In the genomic region with DNA sequence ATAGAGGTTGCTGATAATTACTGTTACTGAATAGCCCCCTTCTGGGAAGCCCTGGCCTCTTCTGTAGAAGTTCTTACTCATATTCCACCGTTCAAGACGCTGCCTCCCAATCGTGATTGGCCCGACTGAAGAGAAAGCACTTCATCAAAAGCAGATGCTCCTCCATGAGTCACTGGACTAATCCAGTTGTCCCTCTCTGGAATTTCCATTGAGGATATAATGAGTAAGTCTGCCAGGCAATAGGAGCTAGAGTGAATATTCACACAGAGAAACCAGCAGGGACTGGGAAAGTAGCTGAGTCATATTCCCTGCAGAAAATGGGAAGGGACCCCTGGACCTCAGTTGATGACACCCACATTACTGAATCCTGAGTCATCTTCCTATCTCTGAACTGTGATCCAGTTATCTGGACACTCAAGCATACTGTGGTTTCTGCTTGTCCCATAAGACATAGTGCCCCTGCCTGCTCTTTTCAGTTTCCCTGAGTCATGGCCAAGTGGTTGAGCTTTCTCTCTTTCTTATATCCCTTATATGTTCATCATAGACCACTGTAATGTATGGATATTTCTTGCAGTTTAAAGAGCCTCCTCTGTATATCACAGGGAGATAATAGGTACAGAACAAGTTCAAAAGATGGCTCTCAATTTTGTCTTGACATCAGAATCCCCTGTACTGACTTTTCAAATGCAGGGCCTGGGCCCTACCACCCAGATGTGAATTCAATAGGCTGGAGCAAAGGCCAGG, we compare ENCODE assay signal across 9 cellular contexts.
A peak's percentile ranks its signal among the peaks of the same experiment; 100 is the strongest.
DNase-seq lines count a peak whose midpoint lies in the region; ATAC-seq, FAIRE-seq and TF ChIP-seq lines count a peak whose summit lies in the region.
"Had no signal": no experiment of that assay in that cellular context is flagged by ENCODE, and none has a peak within 500 bp of the region (broad histone marks: within the 10 kb centered on the region; RNA-seq: fewer than 3 reads in every experiment).

No MANE protein-coding gene starts in this region.

- no peaks in the 10 kb centered on the region for H3K79me2 ChIP-seq in GM23248 (ENCODE audit: insufficient read depth)

- no peak for TF ChIP-seq CTCF in epithelial cell of proximal tubule (conservative IDR thresholded peaks at IDR 0.05; ENCODE audit: low read depth, low read length)

- H3K36me3 ChIP-seq in GM23248 (ENCODE audit: low read depth) = no peaks in the 10 kb centered on the region

- no peaks in the 10 kb centered on the region for H3K9me3 Mint-ChIP-seq in stimulated activated naive CD8-positive, alpha-beta T cell treated with anti-CD3 and anti-CD28 coated beads, Interleukin-15, amount 100 ng/mL, for 72 hours

- H3K9ac ChIP-seq in GM23248 = peak overlapping the region; percentile 44

- no peaks in the 10 kb centered on the region for H4K20me1 ChIP-seq in GM23248 (ENCODE audit: insufficient read depth)

- no peak overlapping the region for H3K4me3 Mint-ChIP-seq in stimulated activated naive CD8-positive, alpha-beta T cell treated with anti-CD3 and anti-CD28 coated beads, Interleukin-15, amount 100 ng/mL, for 72 hours

- H3K9me3 ChIP-seq in GM23248 (ENCODE audit: low read depth) = no peaks in the 10 kb centered on the region

- no peaks in the 10 kb centered on the region for H3K9me2 ChIP-seq in GM23248 (ENCODE audit: insufficient read depth)

- in situ Hi-C loops in GM23248 (cut with MboI) = no loop called here

- H3K27me3 ChIP-seq in GM23248 (replicated peaks; ENCODE audit: insufficient read depth) = no peaks in the 10 kb centered on the region

- peak overlapping the region; percentile 67 for H3K4me2 ChIP-seq in GM23248 (ENCODE audit: unreplicated experiment)

- H3K4me1 Mint-ChIP-seq in stimulated activated naive CD8-positive, alpha-beta T cell treated with anti-CD3 and anti-CD28 coated beads, Interleukin-15, amount 100 ng/mL, for 72 hours = no peaks in the 10 kb centered on the region

- peaks cover 55% of the 10 kb centered on the region for H3K4me1 ChIP-seq in GM23248 (ENCODE audit: insufficient read depth)

- FAIRE-seq in RCC 7860 (lab: Jason Lieb, UNC) = peak; percentile 99

- DNase-seq in GM23248 (peak; percentile 100), RCC 7860 (ENCODE audit: low spot score) (peak; percentile 100), epithelial cell of proximal tubule (ENCODE audit: low read depth) (peak; percentile 98), pulmonary artery endothelial cell (ENCODE audit: low read depth, low spot score) (peak; percentile 90), NCI-H187 treated with DMSO at 0.1 percent for 48 hours (lab: John Stamatoyannopoulos, UW) (no peak), NCI-H1436 (lab: John Stamatoyannopoulos, UW) (no peak)
- DNase-seq in stimulated activated naive CD8-positive, alpha-beta T cell treated with anti-CD3 and anti-CD28 coated beads, Interleukin-15, amount 100 ng/mL, for 72 hours = no peak
- DNase-seq: stimulated activated CD4-positive, alpha-beta T cell treated with anti-CD3 and anti-CD28 coated beads, Interleukin-12 subunit alpha, Interleukin-12 subunit beta, amount 100 ng/mL, for 4 hours had no signal

- peaks cover 49% of the 10 kb centered on the region for H3F3A ChIP-seq in GM23248 (ENCODE audit: insufficient read depth)

- ATAC-seq in stimulated activated naive CD8-positive, alpha-beta T cell treated with anti-CD3 and anti-CD28 coated beads, Interleukin-15, amount 100 ng/mL, for 72 hours = no peak
- ATAC-seq in GM18517 (IDR thresholded peaks at IDR 0.05; ENCODE audit: unreplicated experiment) = no peak

- H3K27ac Mint-ChIP-seq in stimulated activated naive CD8-positive, alpha-beta T cell treated with anti-CD3 and anti-CD28 coated beads, Interleukin-15, amount 100 ng/mL, for 72 hours = no peak overlapping the region

- H2AFZ ChIP-seq in GM23248 = 0 out of 2 replicates have a peak overlapping the region, but pooled peaks have one; percentile 12

- whole genome bisulfite sequencing in GM23248 (ENCODE audit: low coverage in 1 of 2, low lambda C conversion rate in 2 of 2, missing lambda C conversion rate in 2 of 2), 2 experiments = 0 to 1% methylated on average over 4 of the region's 4 CpGs

- H3K4me3 ChIP-seq in GM23248 = peak overlapping the region; percentile 30
- no peak overlapping the region for H3K4me3 ChIP-seq in epithelial cell of proximal tubule (ENCODE audit: low read depth, low read length)

- H3K27me3 Mint-ChIP-seq in stimulated activated naive CD8-positive, alpha-beta T cell treated with anti-CD3 and anti-CD28 coated beads, Interleukin-15, amount 100 ng/mL, for 72 hours = no peaks in the 10 kb centered on the region

- peak overlapping the region; percentile 82 for H3K27ac ChIP-seq in GM23248

Comparison
In these comparisons a context has a peak if more than half of its experiments do, and no peak if none do; other contexts are left out.
1. DNase-seq: peak in GM23248 (single experiment), RCC 7860 (single experiment), epithelial cell of proximal tubule (single experiment) and pulmonary artery endothelial cell (single experiment); none in NCI-H187 treated with DMSO at 0.1 percent for 48 hours (single experiment), stimulated activated naive CD8-positive, alpha-beta T cell treated with anti-CD3 and anti-CD28 coated beads, Interleukin-15, amount 100 ng/mL, for 72 hours (0 of 2) and NCI-H1436 (single experiment).